In the genomic region with DNA sequence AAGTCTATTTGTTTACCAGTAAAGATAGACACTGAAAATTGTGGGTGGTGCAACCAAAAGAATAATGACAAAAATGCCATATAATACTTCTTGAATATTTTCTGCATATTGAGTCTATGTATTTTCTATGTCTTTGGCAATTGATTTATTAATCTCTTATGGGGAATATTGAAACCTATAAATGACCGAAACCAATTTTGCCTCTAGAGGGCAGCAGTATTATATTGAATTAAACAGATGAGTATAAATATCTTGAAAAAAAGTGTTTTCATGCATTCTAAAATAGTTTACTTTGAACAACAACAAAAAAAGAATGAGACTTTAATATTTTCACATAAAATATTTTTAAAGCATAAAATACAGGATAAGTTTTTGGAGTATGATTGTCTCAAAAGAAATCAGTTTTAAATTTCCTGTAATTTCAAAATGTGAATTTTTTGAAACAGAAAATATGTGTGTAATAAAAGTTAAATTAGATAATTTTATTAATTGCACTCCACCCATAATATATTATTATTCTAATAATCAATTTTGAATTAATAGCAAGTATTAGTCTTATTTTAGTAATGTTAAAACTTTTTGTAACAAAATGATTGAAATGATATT, we compare ENCODE assay signal across 9 cellular contexts. TPM values are rescaled to one million over a fixed set of nuclear protein-coding genes. Genes with fewer than 3 reads are reported as not detected.
DNase-seq lines count a peak whose midpoint lies in the region; ATAC-seq, FAIRE-seq and TF ChIP-seq lines count a peak whose summit lies in the region.
"Had no signal": no experiment of that assay in that cellular context is flagged by ENCODE, and none has a peak within 500 bp of the region (broad histone marks: within the 10 kb centered on the region; RNA-seq: fewer than 3 reads in every experiment).

No MANE protein-coding gene starts in this region.

- peaks cover 58% of the 10 kb centered on the region; the same call in 2 of the 3 replicates for H3K36me3 ChIP-seq in K562 (ENCODE audit: control insufficient read depth, insufficient read depth, low read length)

- H3K27ac Mint-ChIP-seq in CD4-positive, alpha-beta T cell = no peak overlapping the region

- CTCF ChIA-PET in CD4-positive, alpha-beta T cell (lab: Charles Lee) = no interaction called here
- CTCF ChIA-PET in K562 (lab: Yijun Ruan, JAX; ENCODE audit: low intra/inter-chr PET ratio) = interaction anchor here (1.1 to 9.7 kb wide), 4 partner anchors 78 to 346 kb away, joined by 3 to 320 read pairs (median 14); no protein-coding TSS in a partner anchor

- TF ChIP-seq CTCF in CD4-positive, alpha-beta T cell (IDR thresholded peaks at IDR 0.05) = peak; percentile 33
- TF ChIP-seq CTCF in K562 (IDR thresholded peaks at IDR 0.05 in 2 of 3, conservative IDR thresholded peaks at IDR 0.05 in 1 of 3; ENCODE audit: insufficient read depth in 2 of 3, low read depth in 1 of 3, low read length in 3 of 3) = peak in 2 of 3 experiments; percentile 27 to 54; a peak in 3 of 6 replicates

- FAIRE-seq in K562 (lab: Jason Lieb, UNC) = no peak

- no peak for TF ChIP-seq POLR2A in K562 (conservative IDR thresholded peaks at IDR 0.05)

- no peaks in the 10 kb centered on the region for H3K27me3 ChIP-seq in CD4-positive, alpha-beta T cell (ENCODE audit: control insufficient read depth, insufficient read depth, low read length)
- no peaks in the 10 kb centered on the region for H3K27me3 ChIP-seq in K562 (ENCODE audit: control insufficient read depth in 2 of 2, insufficient read depth in 2 of 2, low read length in 2 of 2)

- H3K9me3 Mint-ChIP-seq in CD4-positive, alpha-beta T cell = no peaks in the 10 kb centered on the region

- peak; percentile 31 to 46; a peak in 2 of 4 replicates for TF ChIP-seq RAD21 in K562 (CRISPR knock-in tag; conservative IDR thresholded peaks at IDR 0.05 in 1 of 2, IDR thresholded peaks at IDR 0.05 in 1 of 2)

- no peak overlapping the region for H2AFZ ChIP-seq in K562 (ENCODE audit: low read depth, low read length)

- H3K27ac ChIP-seq in CD4-positive, alpha-beta T cell (ENCODE audit: low read depth, low read length) = no peak overlapping the region
- H3K27ac ChIP-seq in K562 (ENCODE audit: extremely low read depth, low read depth, low read length) = no peak overlapping the region

- no peak for DNase-seq in CD4-positive, alpha-beta T cell
- DNase-seq in HS-5 (ENCODE audit: low read depth) = peak; percentile 22
- no peak for DNase-seq in K562 (ENCODE audit: extremely low read depth in 1 of 4, low spot score in 3 of 4)
- DNase-seq in medulla oblongata (ENCODE audit: extremely low spot score) = peak; percentile 16
- no peak for DNase-seq in DMS79 (lab: John Stamatoyannopoulos, UW)
- no peak for DNase-seq in NCI-H187 treated with DMSO at 0.1 percent for 48 hours (lab: John Stamatoyannopoulos, UW)
- DNase-seq: T-helper 2 cell had no signal

- H3K27me3 Mint-ChIP-seq in CD4-positive, alpha-beta T cell = peaks cover 4% of the 10 kb centered on the region

- ATAC-seq in CD4-positive, alpha-beta T cell (ENCODE audit: poor library complexity) = no peak
- ATAC-seq in K562 (no peak), GM19452 (IDR thresholded peaks at IDR 0.05; ENCODE audit: unreplicated experiment) (no peak), HG02938 (IDR thresholded peaks at IDR 0.05; ENCODE audit: unreplicated experiment) (no peak)

- H3K4me1 ChIP-seq in K562 (replicated peaks in 1 of 2; ENCODE audit: control insufficient read depth in 2 of 2, insufficient read depth in 2 of 2, low read length in 2 of 2) = no peaks in the 10 kb centered on the region

- POLR2A ChIA-PET in CD4-positive, alpha-beta T cell (lab: Charles Lee) = no interaction called here
- POLR2A ChIA-PET in K562 (lab: Yijun Ruan, JAX) = no interaction called here

- no peak overlapping the region for H3K4me3 ChIP-seq in K562

- no peaks in the 10 kb centered on the region for H3K79me2 ChIP-seq in K562 (ENCODE audit: control insufficient read depth, insufficient read depth, low read length)

- H3K9me1 ChIP-seq in K562 (ENCODE audit: control insufficient read depth, insufficient read depth, low read length) = no peaks in the 10 kb centered on the region

- TF ChIP-seq EP300 in K562 (IDR thresholded peaks at IDR 0.05; ENCODE audit: low read length) = no peak

- no peak overlapping the region for H3K9ac ChIP-seq in K562 (ENCODE audit: insufficient read depth in 1 of 2, low read depth in 2 of 2, low read length in 2 of 2)

- H3K4me2 ChIP-seq in K562 (ENCODE audit: insufficient read depth, low read length) = no peak overlapping the region

- BruUV-seq in K562 (replicated peaks; lab: Mats Ljungman, UMichigan) = no TSS peak

- H3K36me3 Mint-ChIP-seq in CD4-positive, alpha-beta T cell (ENCODE audit: low read depth) = no peaks in the 10 kb centered on the region

- intact Hi-C loops in CD4-positive, alpha-beta T cell (cut with DNase I, micrococcal nuclease) = no loop called here
- intact Hi-C loops in K562 (cut with micrococcal nuclease) = no loop called here

- WGBS in K562 (ENCODE audit: insufficient coverage, low coverage, missing lambda C conversion rate) = 70% methylated on average over 1 of the region's 1 CpG

- H3K4me3 Mint-ChIP-seq in CD4-positive, alpha-beta T cell = no peak overlapping the region

- H4K20me1 ChIP-seq in K562 (replicated peaks; ENCODE audit: control insufficient read depth, insufficient read depth, low read length) = no peaks in the 10 kb centered on the region

- H3K9me3 ChIP-seq in CD4-positive, alpha-beta T cell (ENCODE audit: control insufficient read depth, low read length) = no peaks in the 10 kb centered on the region
- H3K9me3 ChIP-seq in K562 (replicated peaks; ENCODE audit: control insufficient read depth, insufficient read depth, low read depth, low read length) = no peaks in the 10 kb centered on the region; the same call in 1 of the 2 replicates

- in situ Hi-C loops in K562 (cut with MboI) = loop anchor here (25.0 kb wide), 1 partner anchor 339 kb away; no protein-coding TSS in a partner anchor

- no peaks in the 10 kb centered on the region for H3K4me1 Mint-ChIP-seq in CD4-positive, alpha-beta T cell (ENCODE audit: low read depth)

TF ChIP-seq in K562, 482 proteins besides CTCF, POLR2A, EP300 and RAD21:
- TF ChIP-seq, protein P1, sequence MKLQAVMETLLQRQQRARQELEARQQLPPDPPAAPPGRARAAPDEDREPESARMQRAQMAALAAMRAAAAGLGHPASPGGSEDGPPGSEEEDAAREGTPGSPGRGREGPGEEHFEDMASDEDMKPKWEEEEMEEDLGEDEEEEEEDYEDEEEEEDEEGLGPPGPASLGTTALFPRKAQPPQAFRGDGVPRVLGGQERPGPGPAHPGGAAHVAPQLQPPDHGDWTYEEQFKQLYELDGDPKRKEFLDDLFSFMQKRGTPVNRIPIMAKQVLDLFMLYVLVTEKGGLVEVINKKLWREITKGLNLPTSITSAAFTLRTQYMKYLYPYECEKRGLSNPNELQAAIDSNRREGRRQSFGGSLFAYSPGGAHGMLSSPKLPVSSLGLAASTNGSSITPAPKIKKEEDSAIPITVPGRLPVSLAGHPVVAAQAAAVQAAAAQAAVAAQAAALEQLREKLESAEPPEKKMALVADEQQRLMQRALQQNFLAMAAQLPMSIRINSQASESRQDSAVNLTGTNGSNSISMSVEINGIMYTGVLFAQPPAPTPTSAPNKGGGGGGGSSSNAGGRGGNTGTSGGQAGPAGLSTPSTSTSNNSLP (IDR thresholded peaks at IDR 0.05; ENCODE audit: borderline replicate concordance, low read depth, low read length) = peak; percentile 80
- no peak for TF ChIP-seq ZNF274 (IDR thresholded peaks at IDR 0.05; ENCODE audit: borderline replicate concordance, low read depth, low read length)

RNA-seq across cellular contexts. Expression of a gene that starts 49.9 kb away (rescaled TPM):
- under 1 TPM; 0.33 to 0.61 TPM for total RNA-seq in CD4-positive, alpha-beta T cell
- not detected in 2 replicates for total RNA-seq in K562 (2011; cell fraction: chromatin; rRNA removed; ENCODE audit: low replicate concordance)
- total RNA-seq in K562 (2011; cell fraction: nucleolus; rRNA removed) = under 0.01 TPM in 1 of 2 replicates, not detected in the other
- total RNA-seq in K562 (2011; cell fraction: nucleoplasm; rRNA removed) = not detected in 2 replicates
- total RNA-seq in K562 (2014; rRNA removed) (not detected in 2 replicates), K562 (2014; rRNA removed; fragmentation: Illumina TruSeq; extraction: Trizol) (0.06 TPM in 1 of 2 replicates, not detected in the other), K562 (2015; rRNA removed; fragmentation: Illumina TruSeq; extraction: Trizol) (0.04 and 0.15 TPM in 2 replicates), K562 (2021) (0.27 TPM in 1 of 2 replicates, not detected in the other)
- polyA plus RNA-seq in K562 (2011; rRNA removed) (0.03 TPM in 1 of 2 replicates, not detected in the other), K562 (2014; fragmentation: Illumina TruSeq; extraction: Trizol) (0.06 TPM in 1 of 2 replicates, not detected in the other), K562 (2014; fragmentation: Nextera tagmentation; extraction: Ambion mirVana) (not detected), K562 (2014; rRNA removed) (0.04 and 0.05 TPM in 2 replicates)
- 0.07 TPM in 1 of 2 replicates, not detected in the other for polyA plus RNA-seq in K562 (2011; cell fraction: cytosol; rRNA removed)
- polyA plus RNA-seq in K562 (2011; cell fraction: nucleus; rRNA removed) = not detected in 2 replicates
- 0.03 and 0.07 TPM in 2 replicates for polyA plus RNA-seq in K562 (2012)
- 0.06 TPM in 1 of 2 replicates, not detected in the other for polyA minus RNA-seq in K562 (2011; rRNA and poly(A)+ RNA removed)
- not detected in 2 replicates for polyA minus RNA-seq in K562 (2011; cell fraction: cytosol; rRNA and poly(A)+ RNA removed)
- polyA minus RNA-seq in K562 (2011; cell fraction: nucleus; rRNA and poly(A)+ RNA removed) = 0.11 TPM in 1 of 2 replicates, not detected in the other

RNA-seq across cellular contexts. Expression of a gene that starts 56.3 kb away (rescaled TPM):
- under 1 TPM in 1 of 2 experiments, not detected in 1; 0.17 TPM for total RNA-seq in CD4-positive, alpha-beta T cell
- 87.5 and 177 TPM in 2 replicates for total RNA-seq in K562 (2011; cell fraction: chromatin; rRNA removed; ENCODE audit: low replicate concordance)
- 61.4 and 81.3 TPM in 2 replicates for total RNA-seq in K562 (2011; cell fraction: nucleolus; rRNA removed)
- total RNA-seq in K562 (2011; cell fraction: nucleoplasm; rRNA removed) = 135 and 144 TPM in 2 replicates
- total RNA-seq in K562 (2014; rRNA removed) (35.4 and 53.5 TPM in 2 replicates), K562 (2014; rRNA removed; fragmentation: Illumina TruSeq; extraction: Trizol) (100 and 145 TPM in 2 replicates), K562 (2015; rRNA removed; fragmentation: Illumina TruSeq; extraction: Trizol) (54.3 and 58.1 TPM in 2 replicates), K562 (2021) (74.7 and 83.0 TPM in 2 replicates)
- polyA plus RNA-seq in K562 (2011; rRNA removed) (179 and 1,046 TPM in 2 replicates), K562 (2014; fragmentation: Illumina TruSeq; extraction: Trizol) (104 TPM in 2 replicates), K562 (2014; fragmentation: Nextera tagmentation; extraction: Ambion mirVana) (100 to 1,000 TPM; 179 to 219 TPM), K562 (2014; rRNA removed) (61.8 and 76.3 TPM in 2 replicates)
- polyA plus RNA-seq in K562 (2011; cell fraction: cytosol; rRNA removed) = 33.6 and 424 TPM in 2 replicates
- polyA plus RNA-seq in K562 (2011; cell fraction: nucleus; rRNA removed) = 32.9 and 293 TPM in 2 replicates
- polyA plus RNA-seq in K562 (2012) = 51.0 and 52.7 TPM in 2 replicates
- polyA minus RNA-seq in K562 (2011; rRNA and poly(A)+ RNA removed) = 205 and 989 TPM in 2 replicates
- polyA minus RNA-seq in K562 (2011; cell fraction: cytosol; rRNA and poly(A)+ RNA removed) = 60.0 and 237 TPM in 2 replicates
- 74.2 and 485 TPM in 2 replicates for polyA minus RNA-seq in K562 (2011; cell fraction: nucleus; rRNA and poly(A)+ RNA removed)

Comparison
In these comparisons a context has a peak if more than half of its experiments do, and no peak if none do; other contexts are left out.
1. DNase-seq: peak in HS-5 (single experiment) and medulla oblongata (single experiment); none in CD4-positive, alpha-beta T cell (0 of 10), K562 (0 of 4), DMS79 (single experiment) and NCI-H187 treated with DMSO at 0.1 percent for 48 hours (single experiment).
2. RNA of a gene that starts 56.3 kb away (total RNA-seq): 35.4 to 177 TPM in K562; 0.17 TPM in CD4-positive, alpha-beta T cell; every median in the first group is over 10 times any median in the second.